In genomic region chr7:101936612-101937231, GRCh38 we compare ENCODE assay signal across 11 cellular contexts.
A peak's percentile ranks its signal among the peaks of the same experiment; 100 is the strongest.
DNase-seq lines count a peak whose midpoint lies in the region; ATAC-seq and TF ChIP-seq lines count a peak whose summit lies in the region.
"Had no signal": no experiment of that assay in that cellular context is flagged by ENCODE, and none has a peak within 500 bp of the region (broad histone marks: within the 10 kb centered on the region; RNA-seq: fewer than 3 reads in every experiment).

No MANE protein-coding gene starts in this region.

- peak overlapping the region; percentile 13 for H3K4me3 ChIP-seq in fibroblast of the aortic adventitia (ENCODE audit: low read depth, low read length)

- peak overlapping the region in 1 of 3 experiments; percentile 41 for H3K4me3 Mint-ChIP-seq in nephron
- H3K4me3 Mint-ChIP-seq: natural killer cell; stimulated activated naive CD8-positive, alpha-beta T cell treated with anti-CD3 and anti-CD28 coated beads, Interleukin-15, Interleukin-2, amounts not matched to agents 100 ng/mL and 50 ng/mL, for 24 hours had no signal

- H3K36me3 Mint-ChIP-seq in nephron (ENCODE audit: low read depth), result peaks cover 15% of the 10 kb centered on the region
- H3K36me3 Mint-ChIP-seq: natural killer cell had no signal

- intact Hi-C loops in Right ventricle myocardium inferior (cut with DNase I), result loop anchor here (5.0 kb wide), 1 partner anchor 79 kb away; no protein-coding TSS in a partner anchor
- intact Hi-C loops in cardiac septum (cut with DNase I), result loop anchor here (5.0 kb wide), 1 partner anchor 119 kb away; the partner anchor contains the start of gene CUX1

- H3K9me3 Mint-ChIP-seq in nephron, result no peaks in the 10 kb centered on the region
- H3K9me3 Mint-ChIP-seq: natural killer cell; stimulated activated naive CD8-positive, alpha-beta T cell treated with anti-CD3 and anti-CD28 coated beads, Interleukin-15, Interleukin-2, amounts not matched to agents 100 ng/mL and 50 ng/mL, for 24 hours had no signal

- H3K27me3 Mint-ChIP-seq in nephron (ENCODE audit: low read depth), result peaks cover 4% of the 10 kb centered on the region
- H3K27me3 Mint-ChIP-seq: stimulated activated naive CD8-positive, alpha-beta T cell treated with anti-CD3 and anti-CD28 coated beads, Interleukin-15, Interleukin-2, amounts not matched to agents 100 ng/mL and 50 ng/mL, for 24 hours had no signal

- ATAC-seq in Right ventricle myocardium inferior, result peak; percentile 27
- ATAC-seq in stimulated activated naive CD8-positive, alpha-beta T cell treated with anti-CD3 and anti-CD28 coated beads, Interleukin-15, Interleukin-2, amounts not matched to agents 100 U/mL and 50 U/mL, for 24 hours, result no peak
- ATAC-seq: natural killer cell had no signal

- peak overlapping the region in 2 of 3 experiments; percentile 2 to 73 for H3K27ac Mint-ChIP-seq in nephron
- H3K27ac Mint-ChIP-seq: natural killer cell; stimulated activated naive CD8-positive, alpha-beta T cell treated with anti-CD3 and anti-CD28 coated beads, Interleukin-15, Interleukin-2, amounts not matched to agents 100 ng/mL and 50 ng/mL, for 24 hours had no signal

- peaks cover 77% of the 10 kb centered on the region for H3K4me1 Mint-ChIP-seq in nephron

- DNase-seq in Right ventricle myocardium inferior (ENCODE audit: missing footprints) (no peak), cardiac septum (ENCODE audit: low spot score) (no peak), fibroblast of the aortic adventitia (ENCODE audit: low read depth) (peak; percentile 67), NCI-H510A treated with DMSO at 0.1 percent for 48 hours (lab: John Stamatoyannopoulos, UW) (no peak), NCI-H1048 (lab: John Stamatoyannopoulos, UW) (no peak), HuH-7 (ENCODE audit: low spot score) (no peak)
- no peak for DNase-seq in stimulated activated naive CD8-positive, alpha-beta T cell treated with anti-CD3 and anti-CD28 coated beads, Interleukin-15, Interleukin-2, amounts not matched to agents 100 U/mL and 50 U/mL, for 24 hours
- DNase-seq: natural killer cell, NCI-H187 treated with DMSO at 0.1 percent for 48 hours had no signal

- TF ChIP-seq CTCF in fibroblast of the aortic adventitia (IDR thresholded peaks at IDR 0.05; ENCODE audit: insufficient read depth, low read length) (no peak), nephron (IDR thresholded peaks at IDR 0.05; ENCODE audit: unreplicated experiment in 3 of 3) (no peak)
